Comparison of ENCODE assay signal across 28 cellular contexts in genomic region chr4:127660486-127660885, GRCh38. TPM values are rescaled to one million over a fixed set of nuclear protein-coding genes. Genes with fewer than 3 reads are reported as not detected.
"Had no signal": no experiment of that assay in that cellular context is flagged by ENCODE, and none has a peak within 500 bp of the region (broad histone marks: within the 10 kb centered on the region; RNA-seq: fewer than 3 reads in every experiment).

No MANE protein-coding gene starts in this region.

- H3K36me3 ChIP-seq: breast epithelium, SJSA1 had no signal

- H3K9me3 Mint-ChIP-seq: activated T-cell treated with anti-CD3 and anti-CD28 coated beads, Interleukin-2, amount 50 U/mL, for 24 hours; activated T-helper 1 cell treated with anti-CD3 and anti-CD28 coated beads, Interleukin-12 subunit alpha, Interleukin-12 subunit beta, Interleukin-2, Interleukin-4 antibody, amounts not matched to agents 30 ng/mL and 10 ng/mL and 1 ng/mL, durations not matched to agents 14 hours and 24 hours and 36 hours; WTC11 had no signal

- H3K27me3 ChIP-seq: breast epithelium, SJSA1 had no signal

- H3K27me3 Mint-ChIP-seq: activated CD8-positive, alpha-beta memory T cell treated with anti-CD3 and anti-CD28 coated beads, Interleukin-2, amount 10 ng/mL, durations not matched to agents 7 days and 5 days; activated naive CD8-positive, alpha-beta T cell; activated T-cell treated with anti-CD3 and anti-CD28 coated beads, Interleukin-2, amount 50 U/mL, for 24 hours had no signal

- DNase-seq: activated CD4-positive, alpha-beta T cell treated with anti-CD3 and anti-CD28 coated beads for 48 hours; activated CD4-positive, alpha-beta T cell treated with anti-CD3 and anti-CD28 coated beads, Interleukin-2, amount 50 U/mL, for 4 hours; activated CD4-positive, CD25-positive, alpha-beta regulatory T cell treated with anti-CD3 and anti-CD28 coated beads, Interleukin-2, amount 50 U/mL, for 72 hours; activated CD8-positive, alpha-beta memory T cell treated with anti-CD3 and anti-CD28 coated beads, Interleukin-2, amount 10 ng/mL, durations not matched to agents 7 days and 5 days; activated effector memory CD4-positive, alpha-beta T cell treated with Interleukin-2 at 50 U/mL for 16 hours; activated naive CD4-positive, alpha-beta T cell; activated T-cell treated with anti-CD3 and anti-CD28 coated beads, Interleukin-2, amount 50 U/mL, for 24 hours; amygdala; caudate nucleus; Kasumi-1; NCI-H1048; NCI-H1930; NCI-H2107; NCI-H510A treated with DMSO at 0.1 percent for 48 hours; NCI-H69; NK-92 treated with Interleukin-12 subunit alpha and Interleukin-12 subunit beta, amount 100 ng/mL, for 24 hours; OCI-M1; SHP77; SW 1271 had no signal

- H3K27ac ChIP-seq: breast epithelium, RWPE1, SJSA1 had no signal

- H3K27ac Mint-ChIP-seq: activated CD8-positive, alpha-beta memory T cell treated with anti-CD3 and anti-CD28 coated beads, Interleukin-2, amount 10 ng/mL, durations not matched to agents 7 days and 5 days; activated naive CD8-positive, alpha-beta T cell; activated T-cell treated with anti-CD3 and anti-CD28 coated beads, Interleukin-2, amount 50 U/mL, for 24 hours; activated T-helper 1 cell treated with anti-CD3 and anti-CD28 coated beads, Interleukin-12 subunit alpha, Interleukin-12 subunit beta, Interleukin-2, Interleukin-4 antibody, amounts not matched to agents 30 ng/mL and 10 ng/mL and 1 ng/mL, durations not matched to agents 14 hours and 24 hours and 36 hours had no signal

- H3K4me1 Mint-ChIP-seq: activated CD8-positive, alpha-beta memory T cell treated with anti-CD3 and anti-CD28 coated beads, Interleukin-2, amount 10 ng/mL, durations not matched to agents 7 days and 5 days had no signal

- ATAC-seq: activated CD8-positive, alpha-beta memory T cell treated with anti-CD3 and anti-CD28 coated beads, Interleukin-2, amount 10 ng/mL, durations not matched to agents 7 days and 5 days; Panc1; SK-N-SH treated with all-trans-retinoic acid at 6 μM for 48 hours had no signal

- H3K4me1 ChIP-seq: breast epithelium had no signal

- H3K9me3 ChIP-seq: breast epithelium, SJSA1 had no signal

- H3K36me3 Mint-ChIP-seq: activated CD8-positive, alpha-beta memory T cell treated with anti-CD3 and anti-CD28 coated beads, Interleukin-2, amount 10 ng/mL, durations not matched to agents 7 days and 5 days; activated naive CD8-positive, alpha-beta T cell had no signal

- H3K4me3 Mint-ChIP-seq: activated CD8-positive, alpha-beta memory T cell treated with anti-CD3 and anti-CD28 coated beads, Interleukin-2, amount 10 ng/mL, durations not matched to agents 7 days and 5 days; activated naive CD8-positive, alpha-beta T cell; activated T-cell treated with anti-CD3 and anti-CD28 coated beads, Interleukin-2, amount 50 U/mL, for 24 hours; activated T-helper 1 cell treated with anti-CD3 and anti-CD28 coated beads, Interleukin-12 subunit alpha, Interleukin-12 subunit beta, Interleukin-2, Interleukin-4 antibody, amounts not matched to agents 30 ng/mL and 10 ng/mL and 1 ng/mL, durations not matched to agents 14 hours and 24 hours and 36 hours; WTC11 had no signal

- H3K4me3 ChIP-seq: breast epithelium, SJSA1 had no signal

RNA-seq across cellular contexts. Expression of gene INTU, which starts 27.7 kb away (rescaled TPM):
- total RNA-seq: activated T-helper 1 cell treated with anti-CD3 and anti-CD28 coated beads, Interleukin-12 subunit alpha, Interleukin-12 subunit beta, Interleukin-2, Interleukin-4 antibody, amounts not matched to agents 30 ng/mL and 10 ng/mL and 1 ng/mL, durations not matched to agents 14 hours and 24 hours and 36 hours; T-helper 1 cell treated with Interleukin-12 subunit alpha and Interleukin-12 subunit beta and Interleukin-4 antibody, amounts not matched to agents 30 ng/mL and 1 ng/mL, for 36 hours had no signal
